In genomic region chr4:14787894-14788293, GRCh38 we compare ENCODE assay signal across 8 cellular contexts.
DNase-seq lines count a peak whose midpoint lies in the region; ATAC-seq and TF ChIP-seq lines count a peak whose summit lies in the region.
"Had no signal": no experiment of that assay in that cellular context is flagged by ENCODE, and none has a peak within 500 bp of the region (broad histone marks: within the 10 kb centered on the region; RNA-seq: fewer than 3 reads in every experiment).

No MANE protein-coding gene starts in this region.

- peaks cover 9 to 30% (median 18%) of the 10 kb centered on the region in 6 donors for H3K9me3 Mint-ChIP-seq in immature natural killer cell

- H2BK15ac ChIP-seq in mesenchymal stem cell (ENCODE audit: low read depth, poor library complexity, severe bottlenecking), result no peak overlapping the region

- no peak overlapping the region for H2BK12ac ChIP-seq in mesenchymal stem cell (ENCODE audit: low read length in 2 of 2)

- H3K4me1 Mint-ChIP-seq in immature natural killer cell, result no peaks in the 10 kb centered on the region

- no peak overlapping the region for H2AFZ ChIP-seq in mesenchymal stem cell (ENCODE audit: low read depth, low read length)

- H2AK5ac ChIP-seq in mesenchymal stem cell (ENCODE audit: low read length, severe bottlenecking), result no peak overlapping the region

- no peak overlapping the region for H3K14ac ChIP-seq in mesenchymal stem cell (ENCODE audit: low read length in 2 of 2)

- H3K23ac ChIP-seq in mesenchymal stem cell (ENCODE audit: low read length in 2 of 2), result no peak overlapping the region

- in situ Hi-C loops in astrocyte of the spinal cord (cut with HindIII; ENCODE audit: low sequenced_read_pairs), result no loop called here

- H3K4me2 ChIP-seq in mesenchymal stem cell (ENCODE audit: low read length, poor library complexity, severe bottlenecking), result no peak overlapping the region

- H3K4me3 ChIP-seq in astrocyte of the spinal cord (ENCODE audit: low read depth, low read length), result no peak overlapping the region
- no peak overlapping the region for H3K4me3 ChIP-seq in mesenchymal stem cell (ENCODE audit: insufficient read depth in 1 of 2, low read depth in 1 of 2, low read length in 2 of 2)

- H4K8ac ChIP-seq in mesenchymal stem cell (ENCODE audit: low read length), result no peak overlapping the region

- no peak overlapping the region for H3K27ac ChIP-seq in mesenchymal stem cell (ENCODE audit: low read length, poor library complexity, severe bottlenecking)

- H3K79me1 ChIP-seq in mesenchymal stem cell (replicated peaks; ENCODE audit: low read length, poor library complexity, severe bottlenecking), result no peaks in the 10 kb centered on the region

- no peak overlapping the region for H3K9ac ChIP-seq in mesenchymal stem cell (ENCODE audit: low read length)

- H3K4me1 ChIP-seq in mesenchymal stem cell (ENCODE audit: control insufficient read depth, insufficient read depth, low read depth, low read length), result no peaks in the 10 kb centered on the region

- no peak overlapping the region for H2BK120ac ChIP-seq in mesenchymal stem cell (ENCODE audit: low read depth, low read length)

- no peak overlapping the region for H4K91ac ChIP-seq in mesenchymal stem cell (ENCODE audit: low read length)

- H3K27me3 Mint-ChIP-seq in immature natural killer cell (ENCODE audit: low read depth in 3 of 3), result peaks cover 2 to 6% (median 2%) of the 10 kb centered on the region in 3 donors

- no peak overlapping the region for H3K27ac Mint-ChIP-seq in immature natural killer cell
- H3K27ac Mint-ChIP-seq: stimulated activated naive CD8-positive, alpha-beta T cell treated with anti-CD3 and anti-CD28 coated beads, Interleukin-15, amount 100 ng/mL, for 72 hours had no signal

- no peak overlapping the region for H3K18ac ChIP-seq in mesenchymal stem cell (ENCODE audit: low read depth in 1 of 2, low read length in 2 of 2)

- H2BK5ac ChIP-seq in mesenchymal stem cell (ENCODE audit: low read depth, low read length, poor library complexity, severe bottlenecking), result no peak overlapping the region

- peak; percentile 25 for TF ChIP-seq CTCF in GM10266 (IDR thresholded peaks at IDR 0.05; ENCODE audit: control insufficient read depth, insufficient read depth, low read depth, missing control alignments)
- peak; percentile 45 for TF ChIP-seq CTCF in astrocyte of the spinal cord (IDR thresholded peaks at IDR 0.05; ENCODE audit: low read depth, low read length)

- no peak overlapping the region for H3K4me3 Mint-ChIP-seq in immature natural killer cell
- H3K4me3 Mint-ChIP-seq: stimulated activated naive CD8-positive, alpha-beta T cell treated with anti-CD3 and anti-CD28 coated beads, Interleukin-15, amount 100 ng/mL, for 72 hours had no signal

- H3K36me3 ChIP-seq in mesenchymal stem cell (ENCODE audit: control insufficient read depth in 1 of 2, insufficient read depth in 2 of 2, low read depth in 1 of 2, low read length in 2 of 2), result no peaks in the 10 kb centered on the region

- ATAC-seq in HG03342 (IDR thresholded peaks at IDR 0.05; ENCODE audit: unreplicated experiment) (peak; percentile 40), GM18520 (IDR thresholded peaks at IDR 0.05; ENCODE audit: unreplicated experiment) (no peak)
- ATAC-seq: stimulated activated naive CD8-positive, alpha-beta T cell treated with anti-CD3 and anti-CD28 coated beads, Interleukin-15, amount 100 ng/mL, for 72 hours had no signal

- H3K36me3 Mint-ChIP-seq in immature natural killer cell, result peaks cover 0 to 4% (median 0%) of the 10 kb centered on the region in 3 donors

- H3K9me3 ChIP-seq in mesenchymal stem cell (ENCODE audit: control insufficient read depth, low read length), result peaks cover 18% of the 10 kb centered on the region

- H3K4ac ChIP-seq in mesenchymal stem cell (ENCODE audit: low read depth in 1 of 2, low read length in 2 of 2), result no peak overlapping the region

- DNase-seq in GM10266 (ENCODE audit: extremely low spot score), result no peak
- no peak for DNase-seq in astrocyte of the spinal cord (ENCODE audit: low read depth, low spot score)
- DNase-seq in mesenchymal stem cell, result peak; percentile 45
- no peak for DNase-seq in immature natural killer cell
- no peak for DNase-seq in NCI-H146 (lab: John Stamatoyannopoulos, UW)

- no peaks in the 10 kb centered on the region for H3K27me3 ChIP-seq in mesenchymal stem cell (ENCODE audit: control insufficient read depth in 1 of 2, insufficient read depth in 1 of 2, low read length in 2 of 2)
